Comparison of ENCODE assay signal across 1 cellular context in the genomic region with DNA sequence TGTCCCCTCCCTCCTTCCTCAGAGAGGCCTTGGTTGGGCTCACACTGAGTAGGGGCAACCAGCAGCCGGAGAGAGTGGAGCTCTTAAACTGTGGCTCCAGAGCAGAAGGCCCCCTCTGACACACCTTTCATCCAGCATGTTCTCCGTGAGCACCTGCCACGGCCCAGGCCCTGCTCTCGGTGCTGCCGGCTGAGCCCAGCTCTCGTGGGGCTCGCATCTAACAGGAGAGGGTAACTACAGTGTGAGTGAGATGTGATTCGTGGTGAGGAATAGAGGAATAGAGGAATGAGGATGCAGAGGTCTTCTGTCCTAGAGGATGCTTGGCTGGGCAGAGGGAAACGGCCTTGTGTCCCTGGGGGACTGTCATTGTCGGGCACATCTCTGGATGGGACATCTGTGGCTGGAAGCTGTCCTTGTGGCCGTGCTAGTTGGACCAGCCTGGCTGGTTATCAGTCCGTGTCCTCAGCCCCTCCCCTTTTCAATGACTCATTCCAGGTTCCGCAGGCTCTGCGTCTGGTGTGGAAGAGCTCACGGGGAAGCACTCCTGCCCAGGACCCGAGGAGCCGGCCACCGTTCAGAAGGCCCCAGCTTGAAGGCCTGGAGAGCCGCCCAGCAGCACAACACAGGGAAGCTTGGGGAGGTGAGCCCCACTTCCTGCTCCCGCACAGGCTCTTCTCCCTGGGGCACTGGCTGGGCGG.
TF ChIP-seq lines count a peak whose summit lies in the region.

No MANE protein-coding gene starts in this region.

TF ChIP-seq in K562, 482 proteins besides CTCF, POLR2A, EP300 and RAD21 (continued from another document and continues in another):
- TF ChIP-seq, protein P1, sequence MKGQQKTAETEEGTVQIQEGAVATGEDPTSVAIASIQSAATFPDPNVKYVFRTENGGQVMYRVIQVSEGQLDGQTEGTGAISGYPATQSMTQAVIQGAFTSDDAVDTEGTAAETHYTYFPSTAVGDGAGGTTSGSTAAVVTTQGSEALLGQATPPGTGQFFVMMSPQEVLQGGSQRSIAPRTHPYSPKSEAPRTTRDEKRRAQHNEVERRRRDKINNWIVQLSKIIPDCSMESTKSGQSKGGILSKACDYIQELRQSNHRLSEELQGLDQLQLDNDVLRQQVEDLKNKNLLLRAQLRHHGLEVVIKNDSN (CRISPR knock-in tag; IDR thresholded peaks at IDR 0.05): 0 out of 2 replicates have a peak, but pooled peaks have one; percentile 5
- TF ChIP-seq RBM15 (IDR thresholded peaks at IDR 0.05; ENCODE audit: insufficient read depth, low read length) (no peak), ESRRA (IDR thresholded peaks at IDR 0.05; ENCODE audit: borderline replicate concordance, low read depth) (no peak), STAT5A (IDR thresholded peaks at IDR 0.05; ENCODE audit: borderline replicate concordance, low read length) (no peak), MCM3 (IDR thresholded peaks at IDR 0.05) (no peak), HNRNPL (IDR thresholded peaks at IDR 0.05; ENCODE audit: low read depth, low read length) (no peak), SIN3B (IDR thresholded peaks at IDR 0.05; ENCODE audit: low read depth) (no peak), ZFP36 (IDR thresholded peaks at IDR 0.05; ENCODE audit: low read depth, low read length, partially characterized antibody) (no peak), ESRRB (CRISPR knock-in tag; IDR thresholded peaks at IDR 0.05; ENCODE audit: borderline replicate concordance) (no peak), KDM1A (IDR thresholded peaks at IDR 0.05) (peak in 1 of 2 experiments; percentile 39; a peak in 1 of 4 replicates), L3MBTL2 (IDR thresholded peaks at IDR 0.05) (0 out of 2 replicates have a peak, but pooled peaks have one; percentile 16), ZNF77 (CRISPR knock-in tag; IDR thresholded peaks at IDR 0.05) (no peak), NR3C1 (CRISPR knock-in tag; IDR thresholded peaks at IDR 0.05) (no peak), ZC3H11A (IDR thresholded peaks at IDR 0.05; ENCODE audit: low read depth, low read length) (no peak), BDP1 (IDR thresholded peaks at IDR 0.05; ENCODE audit: insufficient read depth, insufficient read length) (no peak), FOS (IDR thresholded peaks at IDR 0.05; ENCODE audit: extremely low read depth, insufficient read length) (peak; percentile 32), POLR2B (IDR thresholded peaks at IDR 0.05; ENCODE audit: low read depth, partially characterized antibody) (no peak), CTBP1 (IDR thresholded peaks at IDR 0.05; ENCODE audit: borderline replicate concordance) (peak; percentile 81), ZC3H4 (CRISPR knock-in tag; IDR thresholded peaks at IDR 0.05; ENCODE audit: borderline replicate concordance) (no peak), ZNF24 (IDR thresholded peaks at IDR 0.05) (no peak), DIDO1 (tag; IDR thresholded peaks at IDR 0.05; ENCODE audit: low read depth) (no peak), FOSL1 (tag; conservative IDR thresholded peaks at IDR 0.05) (peak; percentile 93), FOXM1 (IDR thresholded peaks at IDR 0.05; ENCODE audit: low read depth) (no peak), FOXM1 (CRISPR knock-in tag; IDR thresholded peaks at IDR 0.05; ENCODE audit: low read depth) (no peak), EZH2 (IDR thresholded peaks at IDR 0.05; ENCODE audit: borderline replicate concordance, low read depth, low read length) (no peak), IFI16 (CRISPR knock-in tag; IDR thresholded peaks at IDR 0.05) (no peak), ZNF253 (CRISPR knock-in tag; conservative IDR thresholded peaks at IDR 0.05) (no peak), FOXJ2 (tag; IDR thresholded peaks at IDR 0.05) (no peak), POLR2H (tag; IDR thresholded peaks at IDR 0.05; ENCODE audit: low read depth) (no peak), SREBF2 (CRISPR knock-in tag; IDR thresholded peaks at IDR 0.05) (no peak), PCBP1 (IDR thresholded peaks at IDR 0.05; ENCODE audit: low read depth, low read length, poor library complexity, severe bottlenecking) (no peak), SMAD4 (CRISPR knock-in tag; conservative IDR thresholded peaks at IDR 0.05) (no peak), ARHGAP35 (IDR thresholded peaks at IDR 0.05; ENCODE audit: partially characterized antibody) (peak; percentile 26)
- TF ChIP-seq, protein P2, sequence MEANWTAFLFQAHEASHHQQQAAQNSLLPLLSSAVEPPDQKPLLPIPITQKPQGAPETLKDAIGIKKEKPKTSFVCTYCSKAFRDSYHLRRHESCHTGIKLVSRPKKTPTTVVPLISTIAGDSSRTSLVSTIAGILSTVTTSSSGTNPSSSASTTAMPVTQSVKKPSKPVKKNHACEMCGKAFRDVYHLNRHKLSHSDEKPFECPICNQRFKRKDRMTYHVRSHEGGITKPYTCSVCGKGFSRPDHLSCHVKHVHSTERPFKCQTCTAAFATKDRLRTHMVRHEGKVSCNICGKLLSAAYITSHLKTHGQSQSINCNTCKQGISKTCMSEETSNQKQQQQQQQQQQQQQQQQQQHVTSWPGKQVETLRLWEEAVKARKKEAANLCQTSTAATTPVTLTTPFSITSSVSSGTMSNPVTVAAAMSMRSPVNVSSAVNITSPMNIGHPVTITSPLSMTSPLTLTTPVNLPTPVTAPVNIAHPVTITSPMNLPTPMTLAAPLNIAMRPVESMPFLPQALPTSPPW (CRISPR knock-in tag; IDR thresholded peaks at IDR 0.05): peak; percentile 65
- TF ChIP-seq, protein P3, sequence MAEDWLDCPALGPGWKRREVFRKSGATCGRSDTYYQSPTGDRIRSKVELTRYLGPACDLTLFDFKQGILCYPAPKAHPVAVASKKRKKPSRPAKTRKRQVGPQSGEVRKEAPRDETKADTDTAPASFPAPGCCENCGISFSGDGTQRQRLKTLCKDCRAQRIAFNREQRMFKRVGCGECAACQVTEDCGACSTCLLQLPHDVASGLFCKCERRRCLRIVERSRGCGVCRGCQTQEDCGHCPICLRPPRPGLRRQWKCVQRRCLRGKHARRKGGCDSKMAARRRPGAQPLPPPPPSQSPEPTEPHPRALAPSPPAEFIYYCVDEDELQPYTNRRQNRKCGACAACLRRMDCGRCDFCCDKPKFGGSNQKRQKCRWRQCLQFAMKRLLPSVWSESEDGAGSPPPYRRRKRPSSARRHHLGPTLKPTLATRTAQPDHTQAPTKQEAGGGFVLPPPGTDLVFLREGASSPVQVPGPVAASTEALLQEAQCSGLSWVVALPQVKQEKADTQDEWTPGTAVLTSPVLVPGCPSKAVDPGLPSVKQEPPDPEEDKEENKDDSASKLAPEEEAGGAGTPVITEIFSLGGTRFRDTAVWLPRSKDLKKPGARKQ (CRISPR knock-in tag; IDR thresholded peaks at IDR 0.05): no peak
- TF ChIP-seq, protein P4, sequence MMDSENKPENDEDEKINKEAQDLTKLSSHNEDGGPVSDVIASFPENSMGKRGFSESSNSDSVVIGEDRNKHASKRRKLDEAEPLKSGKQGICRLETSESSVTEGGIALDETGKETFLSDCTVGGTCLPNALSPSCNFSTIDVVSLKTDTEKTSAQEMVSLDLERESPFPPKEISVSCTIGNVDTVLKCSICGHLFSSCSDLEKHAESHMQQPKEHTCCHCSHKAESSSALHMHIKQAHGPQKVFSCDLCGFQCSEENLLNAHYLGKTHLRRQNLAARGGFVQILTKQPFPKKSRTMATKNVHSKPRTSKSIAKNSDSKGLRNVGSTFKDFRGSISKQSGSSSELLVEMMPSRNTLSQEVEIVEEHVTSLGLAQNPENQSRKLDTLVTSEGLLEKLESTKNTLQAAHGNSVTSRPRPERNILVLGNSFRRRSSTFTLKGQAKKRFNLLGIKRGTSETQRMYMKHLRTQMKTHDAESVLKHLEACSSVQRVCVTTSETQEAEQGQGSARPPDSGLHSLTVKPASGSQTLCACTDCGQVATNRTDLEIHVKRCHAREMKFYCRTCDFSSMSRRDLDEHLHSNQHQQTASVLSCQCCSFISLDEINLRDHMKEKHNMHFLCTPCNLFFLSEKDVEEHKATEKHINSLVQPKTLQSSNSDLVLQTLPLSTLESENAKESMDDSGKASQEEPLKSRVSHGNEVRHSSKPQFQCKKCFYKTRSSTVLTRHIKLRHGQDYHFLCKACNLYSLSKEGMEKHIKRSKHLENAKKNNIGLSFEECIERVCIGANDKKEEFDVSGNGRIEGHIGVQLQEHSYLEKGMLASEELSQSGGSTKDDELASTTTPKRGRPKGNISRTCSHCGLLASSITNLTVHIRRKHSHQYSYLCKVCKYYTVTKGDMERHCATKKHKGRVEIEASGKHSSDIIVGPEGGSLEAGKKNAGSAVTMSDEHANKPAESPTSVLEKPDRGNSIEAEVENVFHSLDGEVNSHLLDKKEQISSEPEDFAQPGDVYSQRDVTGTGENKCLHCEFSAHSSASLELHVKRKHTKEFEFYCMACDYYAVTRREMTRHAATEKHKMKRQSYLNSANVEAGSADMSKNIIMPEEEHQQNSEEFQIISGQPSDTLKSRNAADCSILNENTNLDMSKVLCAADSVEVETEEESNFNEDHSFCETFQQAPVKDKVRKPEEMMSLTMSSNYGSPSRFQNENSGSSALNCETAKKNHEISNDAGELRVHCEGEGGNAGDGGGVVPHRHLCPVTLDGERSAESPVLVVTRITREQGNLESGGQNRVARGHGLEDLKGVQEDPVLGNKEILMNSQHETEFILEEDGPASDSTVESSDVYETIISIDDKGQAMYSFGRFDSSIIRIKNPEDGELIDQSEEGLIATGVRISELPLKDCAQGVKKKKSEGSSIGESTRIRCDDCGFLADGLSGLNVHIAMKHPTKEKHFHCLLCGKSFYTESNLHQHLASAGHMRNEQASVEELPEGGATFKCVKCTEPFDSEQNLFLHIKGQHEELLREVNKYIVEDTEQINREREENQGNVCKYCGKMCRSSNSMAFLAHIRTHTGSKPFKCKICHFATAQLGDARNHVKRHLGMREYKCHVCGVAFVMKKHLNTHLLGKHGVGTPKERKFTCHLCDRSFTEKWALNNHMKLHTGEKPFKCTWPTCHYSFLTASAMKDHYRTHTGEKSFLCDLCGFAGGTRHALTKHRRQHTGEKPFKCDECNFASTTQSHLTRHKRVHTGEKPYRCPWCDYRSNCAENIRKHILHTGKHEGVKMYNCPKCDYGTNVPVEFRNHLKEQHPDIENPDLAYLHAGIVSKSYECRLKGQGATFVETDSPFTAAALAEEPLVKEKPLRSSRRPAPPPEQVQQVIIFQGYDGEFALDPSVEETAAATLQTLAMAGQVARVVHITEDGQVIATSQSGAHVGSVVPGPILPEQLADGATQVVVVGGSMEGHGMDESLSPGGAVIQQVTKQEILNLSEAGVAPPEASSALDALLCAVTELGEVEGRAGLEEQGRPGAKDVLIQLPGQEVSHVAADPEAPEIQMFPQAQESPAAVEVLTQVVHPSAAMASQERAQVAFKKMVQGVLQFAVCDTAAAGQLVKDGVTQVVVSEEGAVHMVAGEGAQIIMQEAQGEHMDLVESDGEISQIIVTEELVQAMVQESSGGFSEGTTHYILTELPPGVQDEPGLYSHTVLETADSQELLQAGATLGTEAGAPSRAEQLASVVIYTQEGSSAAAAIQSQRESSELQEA (IDR thresholded peaks at IDR 0.05; ENCODE audit: low read depth): no peak
- TF ChIP-seq, protein P5, sequence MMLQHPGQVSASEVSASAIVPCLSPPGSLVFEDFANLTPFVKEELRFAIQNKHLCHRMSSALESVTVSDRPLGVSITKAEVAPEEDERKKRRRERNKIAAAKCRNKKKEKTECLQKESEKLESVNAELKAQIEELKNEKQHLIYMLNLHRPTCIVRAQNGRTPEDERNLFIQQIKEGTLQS (IDR thresholded peaks at IDR 0.05): peak; percentile 90
- TF ChIP-seq, protein P5 (CRISPR knock-in tag; conservative IDR thresholded peaks at IDR 0.05): no peak
- TF ChIP-seq, protein P6, sequence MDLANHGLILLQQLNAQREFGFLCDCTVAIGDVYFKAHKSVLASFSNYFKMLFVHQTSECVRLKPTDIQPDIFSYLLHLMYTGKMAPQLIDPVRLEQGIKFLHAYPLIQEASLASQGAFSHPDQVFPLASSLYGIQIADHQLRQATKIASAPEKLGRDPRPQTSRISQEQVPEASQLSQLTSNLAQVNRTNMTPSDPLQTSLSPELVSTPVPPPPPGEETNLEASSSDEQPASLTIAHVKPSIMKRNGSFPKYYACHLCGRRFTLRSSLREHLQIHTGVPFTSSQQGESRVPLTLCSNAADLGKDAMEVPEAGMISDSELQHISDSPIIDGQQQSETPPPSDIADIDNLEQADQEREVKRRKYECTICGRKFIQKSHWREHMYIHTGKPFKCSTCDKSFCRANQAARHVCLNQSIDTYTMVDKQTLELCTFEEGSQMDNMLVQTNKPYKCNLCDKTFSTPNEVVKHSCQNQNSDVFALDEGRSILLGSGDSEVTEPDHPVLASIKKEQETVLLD (IDR thresholded peaks at IDR 0.05): no peak
- TF ChIP-seq, protein P7, sequence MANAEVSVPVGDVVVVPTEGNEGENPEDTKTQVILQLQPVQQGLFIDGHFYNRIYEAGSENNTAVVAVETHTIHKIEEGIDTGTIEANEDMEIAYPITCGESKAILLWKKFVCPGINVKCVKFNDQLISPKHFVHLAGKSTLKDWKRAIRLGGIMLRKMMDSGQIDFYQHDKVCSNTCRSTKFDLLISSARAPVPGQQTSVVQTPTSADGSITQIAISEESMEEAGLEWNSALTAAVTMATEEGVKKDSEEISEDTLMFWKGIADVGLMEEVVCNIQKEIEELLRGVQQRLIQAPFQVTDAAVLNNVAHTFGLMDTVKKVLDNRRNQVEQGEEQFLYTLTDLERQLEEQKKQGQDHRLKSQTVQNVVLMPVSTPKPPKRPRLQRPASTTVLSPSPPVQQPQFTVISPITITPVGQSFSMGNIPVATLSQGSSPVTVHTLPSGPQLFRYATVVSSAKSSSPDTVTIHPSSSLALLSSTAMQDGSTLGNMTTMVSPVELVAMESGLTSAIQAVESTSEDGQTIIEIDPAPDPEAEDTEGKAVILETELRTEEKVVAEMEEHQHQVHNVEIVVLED (CRISPR knock-in tag; IDR thresholded peaks at IDR 0.05): no peak
- TF ChIP-seq, protein P8, sequence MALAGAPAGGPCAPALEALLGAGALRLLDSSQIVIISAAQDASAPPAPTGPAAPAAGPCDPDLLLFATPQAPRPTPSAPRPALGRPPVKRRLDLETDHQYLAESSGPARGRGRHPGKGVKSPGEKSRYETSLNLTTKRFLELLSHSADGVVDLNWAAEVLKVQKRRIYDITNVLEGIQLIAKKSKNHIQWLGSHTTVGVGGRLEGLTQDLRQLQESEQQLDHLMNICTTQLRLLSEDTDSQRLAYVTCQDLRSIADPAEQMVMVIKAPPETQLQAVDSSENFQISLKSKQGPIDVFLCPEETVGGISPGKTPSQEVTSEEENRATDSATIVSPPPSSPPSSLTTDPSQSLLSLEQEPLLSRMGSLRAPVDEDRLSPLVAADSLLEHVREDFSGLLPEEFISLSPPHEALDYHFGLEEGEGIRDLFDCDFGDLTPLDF (CRISPR knock-in tag; IDR thresholded peaks at IDR 0.05): no peak
